Comparison of ENCODE assay signal across 11 cellular contexts in genomic region chr9:121765021-121765950, GRCh38.
A peak's percentile ranks its signal among the peaks of the same experiment; 100 is the strongest.
DNase-seq lines count a peak whose midpoint lies in the region; ATAC-seq, FAIRE-seq and TF ChIP-seq lines count a peak whose summit lies in the region.
"Had no signal": no experiment of that assay in that cellular context is flagged by ENCODE, and none has a peak within 500 bp of the region (broad histone marks: within the 10 kb centered on the region; RNA-seq: fewer than 3 reads in every experiment).

No MANE protein-coding gene starts in this region.

- H3K4me1 ChIP-seq in endothelial cell of umbilical vein (ENCODE audit: control insufficient read depth, extremely low read depth, insufficient read depth, low read length) = peaks cover 16% of the 10 kb centered on the region
- H3K4me1 ChIP-seq in lung (ENCODE audit: control insufficient read depth in 2 of 2, insufficient read depth in 2 of 2, low read length in 2 of 2) = peaks cover 9 to 13% of the 10 kb centered on the region in 2 donors

- intact Hi-C loops in Right ventricle myocardium inferior (cut with DNase I) (loop anchor here (2.0 kb wide), 1 partner anchor 16 kb away; no protein-coding TSS in a partner anchor), cardiac septum (cut with DNase I) (no loop called here), endothelial cell of umbilical vein (cut with micrococcal nuclease) (loop anchor here (1.0 kb wide), 2 partner anchors 11 to 22 kb away; no protein-coding TSS in a partner anchor)

- dilution Hi-C loops in endothelial cell of umbilical vein (cut with MboI; ENCODE audit: extremely low pct_ligation_motif_present, low sequenced_read_pairs) = no loop called here

- H3K27ac ChIP-seq in endothelial cell of umbilical vein (ENCODE audit: insufficient read depth, low read depth, low read length) (peak overlapping the region; percentile 52), lung (ENCODE audit: low read depth in 1 of 2, low read length in 1 of 2) (peak overlapping the region; percentile 37 to 80)

- DNase-seq in Right ventricle myocardium inferior (ENCODE audit: missing footprints) (peak; percentile 73), cardiac septum (ENCODE audit: low spot score) (no peak), endothelial cell of umbilical vein (ENCODE audit: low read depth, low spot score) (peak; percentile 88), lung (ENCODE audit: low spot score) (no peak), NCI-H1105 treated with DMSO at 0.1 percent for 48 hours (lab: John Stamatoyannopoulos, UW) (no peak), COLO668 (lab: John Stamatoyannopoulos, UW; ENCODE audit: unreplicated experiment) (no peak)
- DNase-seq: activated effector memory CD4-positive, alpha-beta T cell treated with Interleukin-2 at 50 U/mL for 16 hours; NCI-H1694 treated with DMSO at 0.1 percent for 48 hours had no signal

- POLR2A ChIA-PET in endothelial cell of umbilical vein (lab: Charles Lee) = no interaction called here

- peak; percentile 89 for FAIRE-seq in endothelial cell of umbilical vein (lab: Jason Lieb, UNC)
- FAIRE-seq: A204.1 had no signal

- TF ChIP-seq CTCF in endothelial cell of umbilical vein (IDR thresholded peaks at IDR 0.05; ENCODE audit: extremely low read depth in 1 of 2, insufficient read depth in 1 of 2, low read depth in 1 of 2, low read length in 2 of 2) (no peak), lung (IDR thresholded peaks at IDR 0.05; ENCODE audit: control extremely low read depth, extremely low read depth) (no peak)

- no peaks in the 10 kb centered on the region for H3K9me3 ChIP-seq in endothelial cell of umbilical vein (replicated peaks; ENCODE audit: control insufficient read depth, insufficient read depth, low read length)
- peaks cover 0 to 1% of the 10 kb centered on the region in 2 donors for H3K9me3 ChIP-seq in lung (ENCODE audit: control insufficient read depth in 2 of 2, insufficient read depth in 1 of 2, low read length in 1 of 2)

- peak; percentile 87 for ATAC-seq in Right ventricle myocardium inferior
- no peak for ATAC-seq in lung (ENCODE audit: insufficient read depth, low FRiP score)
- no peak for ATAC-seq in GM19328 (IDR thresholded peaks at IDR 0.05; ENCODE audit: unreplicated experiment)
- ATAC-seq in GM19452 (IDR thresholded peaks at IDR 0.05; ENCODE audit: unreplicated experiment) = no peak

- TF ChIP-seq POLR2A in endothelial cell of umbilical vein (IDR thresholded peaks at IDR 0.05; ENCODE audit: low read depth, low read length) = no peak

- WGBS in lung, 2 donors = 72 to 89% methylated on average over 8 of the region's 8 CpGs

- H4K20me1 ChIP-seq in endothelial cell of umbilical vein (replicated peaks; ENCODE audit: control insufficient read depth, extremely low read depth, insufficient read depth, low read length) = no peaks in the 10 kb centered on the region

- H2AFZ ChIP-seq in endothelial cell of umbilical vein (ENCODE audit: low read depth, low read length) = no peak overlapping the region

- no peak overlapping the region for H3K9ac ChIP-seq in endothelial cell of umbilical vein (replicated peaks; ENCODE audit: extremely low read depth, insufficient read depth, low read length)

- no peak overlapping the region for H3K4me2 ChIP-seq in endothelial cell of umbilical vein (ENCODE audit: insufficient read depth, low read length)

- H3K4me3 ChIP-seq in endothelial cell of umbilical vein (replicated peaks in 1 of 3; ENCODE audit: insufficient read depth in 1 of 3, low read depth in 1 of 3, low read length in 3 of 3) = no peak overlapping the region
- no peak overlapping the region for H3K4me3 ChIP-seq in lung

- no peaks in the 10 kb centered on the region for H3K9me1 ChIP-seq in endothelial cell of umbilical vein (replicated peaks; ENCODE audit: control insufficient read depth, extremely low read depth, insufficient read depth, low read length)

- CTCF ChIA-PET in endothelial cell of umbilical vein (lab: Charles Lee) = interaction anchor here (0.9 to 1.1 kb wide), 2 partner anchors 65 to 81 kb away, joined by 3 read pairs; no protein-coding TSS in a partner anchor

- H3K27me3 ChIP-seq in endothelial cell of umbilical vein (ENCODE audit: control insufficient read depth in 2 of 2, insufficient read depth in 2 of 2, low read length in 2 of 2) (no peaks in the 10 kb centered on the region), lung (ENCODE audit: control insufficient read depth, insufficient read depth) (no peaks in the 10 kb centered on the region)

- no peaks in the 10 kb centered on the region for H3K79me2 ChIP-seq in endothelial cell of umbilical vein (ENCODE audit: control insufficient read depth, insufficient read depth, low read length)

- no TSS peak for BruUV-seq in endothelial cell of umbilical vein (replicated peaks; lab: Mats Ljungman, UMichigan)

- peaks cover 2 to 46% of the 10 kb centered on the region in 2 experiments for H3K36me3 ChIP-seq in endothelial cell of umbilical vein (ENCODE audit: control insufficient read depth in 2 of 2, extremely low read depth in 1 of 2, insufficient read depth in 2 of 2, low read length in 2 of 2)
- peaks cover 4 to 67% of the 10 kb centered on the region in 2 donors for H3K36me3 ChIP-seq in lung (ENCODE audit: control insufficient read depth in 2 of 2, insufficient read depth in 2 of 2, low read length in 2 of 2)

TF ChIP-seq in endothelial cell of umbilical vein, 7 proteins besides CTCF, POLR2A, EP300 and RAD21:
- TF ChIP-seq EZH2 (IDR thresholded peaks at IDR 0.05; ENCODE audit: borderline replicate concordance, low read depth, low read length, severe bottlenecking) (no peak), GATA2 (IDR thresholded peaks at IDR 0.05; ENCODE audit: insufficient read depth, insufficient read length, low read depth, low read length) (peak; percentile 10), JUN (IDR thresholded peaks at IDR 0.05; ENCODE audit: borderline replicate concordance, insufficient read depth, insufficient read length, low read depth) (peak; percentile 64), FOS (IDR thresholded peaks at IDR 0.05; ENCODE audit: borderline replicate concordance, insufficient read depth, low read length) (peak; percentile 71), MYC (IDR thresholded peaks at IDR 0.05; ENCODE audit: low read depth, low read length) (no peak), POLR2AphosphoS5 (IDR thresholded peaks at IDR 0.05; ENCODE audit: insufficient read depth, low read depth, low read length) (peak; percentile 61)
- TF ChIP-seq, protein P1, sequence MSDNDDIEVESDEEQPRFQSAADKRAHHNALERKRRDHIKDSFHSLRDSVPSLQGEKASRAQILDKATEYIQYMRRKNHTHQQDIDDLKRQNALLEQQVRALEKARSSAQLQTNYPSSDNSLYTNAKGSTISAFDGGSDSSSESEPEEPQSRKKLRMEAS (IDR thresholded peaks at IDR 0.05; ENCODE audit: insufficient read depth, insufficient read length) = no peak

Comparison
In these comparisons a context has a peak if more than half of its experiments do, and no peak if none do; other contexts are left out.
1. DNase-seq: peak in Right ventricle myocardium inferior (single experiment) and endothelial cell of umbilical vein (single experiment); none in cardiac septum (single experiment), lung (single experiment), NCI-H1105 treated with DMSO at 0.1 percent for 48 hours (single experiment) and COLO668 (single experiment).